In genomic region chr11:66861051-66861773, GRCh38 we compare ENCODE assay signal across 27 cellular contexts.
"Had no signal": no experiment of that assay in that cellular context is flagged by ENCODE, and none has a peak within 500 bp of the region (broad histone marks: within the 10 kb centered on the region; RNA-seq: fewer than 3 reads in every experiment).

No MANE protein-coding gene starts in this region.

- H3K9me3 ChIP-seq: gastroesophageal sphincter, heart left ventricle, left lung, mucosa of descending colon, ovary, psoas muscle, right atrium auricular region, spleen, tibial nerve had no signal

- ATAC-seq: gastroesophageal sphincter; heart left ventricle; left lung; mucosa of descending colon; natural killer cell treated with Interleukin-12 subunit alpha and Interleukin-12 subunit beta and Interleukin-15 and Interleukin-18, amount 100 ng/mL, for 72 hours; psoas muscle; T-helper 17 cell had no signal

- DNase-seq: activated CD4-positive, alpha-beta memory T cell treated with anti-CD3 and anti-CD28 coated beads for 36 hours; activated CD4-positive, alpha-beta T cell treated with anti-CD3 and anti-CD28 coated beads, Interleukin-2, amount 10 ng/mL, durations not matched to agents 24 days and 14 days; activated CD4-positive, CD25-positive, alpha-beta regulatory T cell treated with anti-CD3 and anti-CD28 coated beads, Interleukin-2, amount 50 U/mL, for 72 hours; activated CD8-positive, alpha-beta memory T cell treated with anti-CD3 and anti-CD28 coated beads, Interleukin-2, amount 50 U/mL, for 4 hours; activated effector memory CD4-positive, alpha-beta T cell treated with anti-CD3 and anti-CD28 coated beads, Interleukin-2, amount 50 U/mL, for 16 hours; activated naive CD4-positive, alpha-beta T cell treated with anti-CD3 and anti-CD28 coated beads for 36 hours; activated naive CD8-positive, alpha-beta T cell treated with anti-CD3 and anti-CD28 coated beads, Interleukin-2, amount 10 ng/mL, durations not matched to agents 7 days and 5 days; activated T-cell treated with anti-CD3 and anti-CD28 coated beads, Interleukin-2, amount 50 U/mL, for 1 hour; amniotic stem cell; caudate nucleus; hypothalamus; kidney glomerular epithelial cell; mesendoderm; ovary; psoas muscle; spleen; stimulated activated naive CD4-positive, alpha-beta T cell treated with Interleukin-2 at 50 U/mL for 16 hours; T-helper 17 cell had no signal

- H3K27ac ChIP-seq: gastroesophageal sphincter, heart left ventricle, left lung, ovary, psoas muscle, right atrium auricular region, spleen, tibial nerve had no signal

- H3K36me3 ChIP-seq: ovary, right atrium auricular region had no signal

- H3K4me3 ChIP-seq: gastroesophageal sphincter, heart left ventricle, left lung, lung, mucosa of descending colon, ovary, psoas muscle, right atrium auricular region, spleen, tibial nerve had no signal

- H3K4me1 ChIP-seq: psoas muscle, right atrium auricular region had no signal

- FAIRE-seq: endothelial cell of umbilical vein had no signal

- H3K27me3 ChIP-seq: gastroesophageal sphincter, heart left ventricle, left lung, ovary, right atrium auricular region, spleen, tibial nerve had no signal
